Comparison of ENCODE assay signal across 14 cellular contexts in genomic region chr13:48626077-48626449, GRCh38. TPM values are rescaled to one million over a fixed set of nuclear protein-coding genes. Genes with fewer than 3 reads are reported as not detected.
A peak's percentile ranks its signal among the peaks of the same experiment; 100 is the strongest.
DNase-seq lines count a peak whose midpoint lies in the region; ATAC-seq and TF ChIP-seq lines count a peak whose summit lies in the region.
"Had no signal": no experiment of that assay in that cellular context is flagged by ENCODE, and none has a peak within 500 bp of the region (broad histone marks: within the 10 kb centered on the region; RNA-seq: fewer than 3 reads in every experiment).

No MANE protein-coding gene starts in this region.

- H3K4me3 Mint-ChIP-seq in endothelial cell (ENCODE audit: unreplicated experiment), result no peak overlapping the region
- H3K4me3 Mint-ChIP-seq: stimulated activated memory B cell treated with anti-CD40 and anti-IgM and Interleukin-4, amounts not matched to agents 10 μg/mL and 1 μg/mL and 100 μg/mL, for 72 hours had no signal

- H3K4me1 Mint-ChIP-seq in endothelial cell (ENCODE audit: unreplicated experiment), result peaks cover 35% of the 10 kb centered on the region
- H3K4me1 Mint-ChIP-seq: stimulated activated memory B cell treated with anti-CD40 and anti-IgM and Interleukin-4, amounts not matched to agents 10 μg/mL and 1 μg/mL and 100 μg/mL, for 72 hours had no signal

- intact Hi-C loops in upper lobe of right lung (cut with DNase I) (no loop called here), posterior vena cava (cut with DNase I) (no loop called here)

- no peaks in the 10 kb centered on the region for H3K36me3 ChIP-seq in liver (ENCODE audit: control insufficient read depth in 4 of 4, insufficient read depth in 3 of 4, low read depth in 1 of 4, low read length in 3 of 4)
- no peaks in the 10 kb centered on the region for H3K36me3 ChIP-seq in upper lobe of right lung
- H3K36me3 ChIP-seq: SJSA1 had no signal

- H3K4me3 ChIP-seq in liver (ENCODE audit: low read depth in 1 of 3, low read length in 3 of 3) (no peak overlapping the region), upper lobe of right lung (no peak overlapping the region)
- H3K4me3 ChIP-seq: SJSA1 had no signal

- H3K9me3 ChIP-seq in liver (ENCODE audit: control insufficient read depth in 4 of 4, low read length in 3 of 4) (peaks cover 0 to 2% (median 0%) of the 10 kb centered on the region in 4 donors), upper lobe of right lung (no peaks in the 10 kb centered on the region)
- H3K9me3 ChIP-seq: SJSA1 had no signal

- H3K27me3 Mint-ChIP-seq in endothelial cell (ENCODE audit: unreplicated experiment), result peaks cover 5% of the 10 kb centered on the region
- H3K27me3 Mint-ChIP-seq: stimulated activated memory B cell treated with anti-CD40 and anti-IgM and Interleukin-4, amounts not matched to agents 10 μg/mL and 1 μg/mL and 100 μg/mL, for 72 hours had no signal

- TF ChIP-seq RAD21 in liver (IDR thresholded peaks at IDR 0.05), result peak in 1 of 2 donors; percentile 44

- H3K9ac ChIP-seq in liver (ENCODE audit: low read depth in 1 of 2, low read length in 2 of 2), result no peak overlapping the region

- TF ChIP-seq CTCF in endothelial cell (IDR thresholded peaks at IDR 0.05; ENCODE audit: unreplicated experiment) (no peak), liver (IDR thresholded peaks at IDR 0.05; ENCODE audit: low read depth, low read length, missing input control) (no peak), upper lobe of right lung (IDR thresholded peaks at IDR 0.05) (no peak)

- H3K27me3 ChIP-seq in liver (ENCODE audit: control insufficient read depth in 4 of 4, insufficient read depth in 4 of 4, low read length in 3 of 4) (no peaks in the 10 kb centered on the region), upper lobe of right lung (no peaks in the 10 kb centered on the region)
- H3K27me3 ChIP-seq: SJSA1 had no signal

- WGBS in liver, result 5% methylated on average over 1 of the region's 1 CpG

- peaks cover 13% of the 10 kb centered on the region for H3K36me3 Mint-ChIP-seq in endothelial cell (ENCODE audit: low read depth, unreplicated experiment)
- H3K36me3 Mint-ChIP-seq: stimulated activated memory B cell treated with anti-CD40 and anti-IgM and Interleukin-4, amounts not matched to agents 10 μg/mL and 1 μg/mL and 100 μg/mL, for 72 hours had no signal

- DNase-seq in OCI-M1 (lab: John Stamatoyannopoulos, UW) (peak; percentile 97), endothelial cell (ENCODE audit: low spot score) (no peak), upper lobe of right lung (no peak), hippocampal formation (lab: John Stamatoyannopoulos, UW) (no peak), posterior vena cava (ENCODE audit: low spot score) (no peak), DMS114 treated with DMSO at 0.1 percent for 48 hours (lab: John Stamatoyannopoulos, UW; ENCODE audit: unreplicated experiment) (no peak)
- DNase-seq: activated CD4-positive, alpha-beta T cell treated with anti-CD3 and anti-CD28 coated beads for 4 hours; activated gamma-delta T cell; cortex of kidney; NCI-H345; stimulated activated CD4-positive, alpha-beta T cell treated with anti-CD3 and anti-CD28 coated beads, Interleukin-15, amount 100 ng/mL, for 24 hours had no signal

- H3K9me3 Mint-ChIP-seq in endothelial cell (ENCODE audit: unreplicated experiment), result no peaks in the 10 kb centered on the region

- no peak for ATAC-seq in upper lobe of right lung
- ATAC-seq: stimulated activated memory B cell treated with anti-CD40 and anti-IgM and Interleukin-4, amounts not matched to agents 10 μg/mL and 1 μg/mL and 100 μg/mL, for 72 hours had no signal

- H3K27ac ChIP-seq in liver (ENCODE audit: low read depth in 1 of 2, low read length in 2 of 2) (peak overlapping the region in 1 of 2 donors; percentile 16), upper lobe of right lung (peak overlapping the region; percentile 14)
- H3K27ac ChIP-seq: SJSA1 had no signal

- H3K4me1 ChIP-seq in liver (ENCODE audit: control insufficient read depth in 4 of 4, insufficient read depth in 4 of 4, low read length in 3 of 4), result peaks cover 2 to 16% (median 10%) of the 10 kb centered on the region in 4 donors
- peaks cover 16% of the 10 kb centered on the region for H3K4me1 ChIP-seq in upper lobe of right lung
- H3K4me1 ChIP-seq: SJSA1 had no signal

- H3K27ac Mint-ChIP-seq in endothelial cell (ENCODE audit: unreplicated experiment), result peak overlapping the region; percentile 94
- H3K27ac Mint-ChIP-seq: stimulated activated memory B cell treated with anti-CD40 and anti-IgM and Interleukin-4, amounts not matched to agents 10 μg/mL and 1 μg/mL and 100 μg/mL, for 72 hours had no signal

TF ChIP-seq in liver, 16 proteins besides CTCF, POLR2A, EP300 and RAD21:
- TF ChIP-seq SP1 (IDR thresholded peaks at IDR 0.05) (peak; percentile 51), HNF4G (IDR thresholded peaks at IDR 0.05) (no peak), FOXA2 (IDR thresholded peaks at IDR 0.05) (peak; percentile 5), FOXA1 (IDR thresholded peaks at IDR 0.05) (no peak), RXRA (IDR thresholded peaks at IDR 0.05) (peak; percentile 65 to 66), HNF4A (conservative IDR thresholded peaks at IDR 0.05) (peak; percentile 19 to 34), NR2F2 (IDR thresholded peaks at IDR 0.05) (peak; percentile 95), JUND (IDR thresholded peaks at IDR 0.05) (peak in 1 of 2 donors; percentile 55)

RNA-seq across cellular contexts. Expression of gene CYSLTR2, which starts 27.7 kb away (rescaled TPM):
- total RNA-seq in endothelial cell (ENCODE audit: unreplicated experiment) (not detected), liver (under 1 TPM; 0.17 to 0.37 TPM), upper lobe of right lung (0.67 TPM), posterior vena cava (1 to 10 TPM in 1 of 2 donors, under 1 TPM in 1; 0.86 to 2.2 TPM)
- under 1 TPM; 0.07 to 0.14 TPM for polyA plus RNA-seq in liver
- total RNA-seq: SJSA1 had no signal
